In the genomic region with DNA sequence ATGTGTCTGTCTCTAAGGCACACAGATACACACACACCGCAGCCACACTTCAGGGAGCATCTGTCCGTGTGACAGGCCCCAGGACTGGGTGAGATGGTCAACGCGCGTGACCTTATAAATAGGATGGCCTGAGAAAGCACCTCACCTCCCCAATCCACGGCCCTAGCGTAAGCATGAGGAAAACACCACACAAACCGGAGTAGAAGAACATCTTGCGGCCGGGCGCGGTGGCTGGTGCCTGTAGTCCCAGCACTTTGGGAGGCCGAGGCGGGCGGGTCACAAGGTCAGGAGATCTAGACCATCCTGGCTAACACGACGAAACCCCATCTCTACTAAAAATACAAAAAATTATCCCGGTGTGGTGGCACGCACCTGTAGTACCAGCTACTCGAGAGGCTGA, we compare ENCODE assay signal across 11 cellular contexts. TPM values are rescaled to one million over a fixed set of nuclear protein-coding genes. Genes with fewer than 3 reads are reported as not detected.
DNase-seq lines count a peak whose midpoint lies in the region; ATAC-seq and TF ChIP-seq lines count a peak whose summit lies in the region.
"Had no signal": no experiment of that assay in that cellular context is flagged by ENCODE, and none has a peak within 500 bp of the region (broad histone marks: within the 10 kb centered on the region; RNA-seq: fewer than 3 reads in every experiment).

No MANE protein-coding gene starts in this region.

- POLR2A ChIA-PET in activated naive CD8-positive, alpha-beta T cell treated with anti-CD3 and anti-CD28 coated beads, Interleukin-2, amount 10 ng/mL, durations not matched to agents 7 days and 5 days (lab: Charles Lee), result interaction anchor here (0.6 to 1.4 kb wide), 3 partner anchors 10 to 52 kb away, joined by 3 to 5 read pairs (median 3); a partner anchor contains a TSS

- H3K27ac ChIP-seq in CD4-positive, CD25-positive, alpha-beta regulatory T cell (ENCODE audit: insufficient read depth, low read length, poor library complexity, severe bottlenecking), result no peak overlapping the region
- H3K27ac ChIP-seq in aorta (ENCODE audit: low read depth in 1 of 2, low read length in 2 of 2), result no peak overlapping the region
- H3K27ac ChIP-seq: epithelial cell of prostate had no signal

- peaks cover 11 to 48% (median 27%) of the 10 kb centered on the region in 4 donors for H3K4me1 Mint-ChIP-seq in CD4-positive, CD25-positive, alpha-beta regulatory T cell
- H3K4me1 Mint-ChIP-seq in activated naive CD8-positive, alpha-beta T cell treated with anti-CD3 and anti-CD28 coated beads, Interleukin-2, amount 10 ng/mL, durations not matched to agents 7 days and 5 days, result peaks cover 13% of the 10 kb centered on the region
- peaks cover 6% of the 10 kb centered on the region for H3K4me1 Mint-ChIP-seq in mesothelial cell of epicardium

- H3K9me3 ChIP-seq in CD4-positive, CD25-positive, alpha-beta regulatory T cell (ENCODE audit: control insufficient read depth in 2 of 2, low read length in 2 of 2), result peaks cover 0 to 7% of the 10 kb centered on the region in 2 experiments
- H3K9me3 ChIP-seq in aorta (ENCODE audit: control insufficient read depth, low read length), result no peaks in the 10 kb centered on the region

- H3K4me1 ChIP-seq in CD4-positive, CD25-positive, alpha-beta regulatory T cell (ENCODE audit: control insufficient read depth, insufficient read depth, low read length, poor library complexity, severe bottlenecking), result peaks cover 13% of the 10 kb centered on the region
- H3K4me1 ChIP-seq in aorta (ENCODE audit: control insufficient read depth in 1 of 2, insufficient read depth in 2 of 2, low read length in 2 of 2), result no peaks in the 10 kb centered on the region

- peak overlapping the region in 2 of 3 donors; percentile 87 to 91 for H3K27ac Mint-ChIP-seq in CD4-positive, CD25-positive, alpha-beta regulatory T cell
- no peak overlapping the region for H3K27ac Mint-ChIP-seq in activated naive CD8-positive, alpha-beta T cell treated with anti-CD3 and anti-CD28 coated beads, Interleukin-2, amount 10 ng/mL, durations not matched to agents 7 days and 5 days
- no peak overlapping the region for H3K27ac Mint-ChIP-seq in mesothelial cell of epicardium

- H3K27me3 ChIP-seq in CD4-positive, CD25-positive, alpha-beta regulatory T cell (ENCODE audit: control insufficient read depth, insufficient read depth, low read length), result no peaks in the 10 kb centered on the region
- no peaks in the 10 kb centered on the region for H3K27me3 ChIP-seq in aorta (ENCODE audit: control insufficient read depth in 1 of 2, insufficient read depth in 2 of 2, low read length in 1 of 2)

- peak overlapping the region; percentile 87 to 96 (median 92) for H3K4me3 Mint-ChIP-seq in CD4-positive, CD25-positive, alpha-beta regulatory T cell
- H3K4me3 Mint-ChIP-seq in activated naive CD8-positive, alpha-beta T cell treated with anti-CD3 and anti-CD28 coated beads, Interleukin-2, amount 10 ng/mL, durations not matched to agents 7 days and 5 days, result peak overlapping the region; percentile 80
- peak overlapping the region; percentile 74 for H3K4me3 Mint-ChIP-seq in mesothelial cell of epicardium

- peaks cover 4% of the 10 kb centered on the region for H3K27me3 Mint-ChIP-seq in CD4-positive, CD25-positive, alpha-beta regulatory T cell
- peaks cover 2% of the 10 kb centered on the region for H3K27me3 Mint-ChIP-seq in activated naive CD8-positive, alpha-beta T cell treated with anti-CD3 and anti-CD28 coated beads, Interleukin-2, amount 10 ng/mL, durations not matched to agents 7 days and 5 days
- peaks cover 7% of the 10 kb centered on the region for H3K27me3 Mint-ChIP-seq in mesothelial cell of epicardium (ENCODE audit: low read depth)

- no peak for ATAC-seq in CD4-positive, CD25-positive, alpha-beta regulatory T cell (ENCODE audit: low read depth in 2 of 2)
- ATAC-seq in activated naive CD8-positive, alpha-beta T cell treated with anti-CD3 and anti-CD28 coated beads, Interleukin-2, amount 10 ng/mL, durations not matched to agents 7 days and 5 days (ENCODE audit: low read depth), result no peak
- no peak for ATAC-seq in aorta (ENCODE audit: low FRiP score)
- ATAC-seq in GM19395 (IDR thresholded peaks at IDR 0.05; ENCODE audit: unreplicated experiment), result no peak

- H3K9me3 Mint-ChIP-seq in CD4-positive, CD25-positive, alpha-beta regulatory T cell, result peaks cover 0 to 3% (median 0%) of the 10 kb centered on the region in 7 donors
- peaks cover 4% of the 10 kb centered on the region for H3K9me3 Mint-ChIP-seq in activated naive CD8-positive, alpha-beta T cell treated with anti-CD3 and anti-CD28 coated beads, Interleukin-2, amount 10 ng/mL, durations not matched to agents 7 days and 5 days
- H3K9me3 Mint-ChIP-seq in mesothelial cell of epicardium, result peaks cover 5% of the 10 kb centered on the region

- TF ChIP-seq CTCF in HFF-Myc (IDR thresholded peaks at IDR 0.05; ENCODE audit: low read depth, low read length, missing control alignments) (no peak), mesothelial cell of epicardium (IDR thresholded peaks at IDR 0.05; ENCODE audit: unreplicated experiment) (no peak)

- whole genome bisulfite sequencing in aorta, 2 donors, result 96 to 97% methylated on average over 20 of the region's 20 CpGs

- peak overlapping the region; percentile 65 for H3K4me3 ChIP-seq in CD4-positive, CD25-positive, alpha-beta regulatory T cell (ENCODE audit: low read depth, low read length)
- H3K4me3 ChIP-seq in HFF-Myc (replicated peaks; ENCODE audit: low read depth, low read length), result peak overlapping the region; percentile 68; the same call in 1 of the 2 replicates
- H3K4me3 ChIP-seq in aorta (ENCODE audit: low read length in 2 of 2), result no peak overlapping the region

- no peaks in the 10 kb centered on the region for H3K36me3 ChIP-seq in CD4-positive, CD25-positive, alpha-beta regulatory T cell (ENCODE audit: control insufficient read depth, insufficient read depth, low read length)
- H3K36me3 ChIP-seq in aorta (ENCODE audit: control insufficient read depth in 1 of 2, insufficient read depth in 2 of 2, low read length in 1 of 2), result no peaks in the 10 kb centered on the region

- DNase-seq in CD4-positive, CD25-positive, alpha-beta regulatory T cell, result no peak
- no peak for DNase-seq in HFF-Myc (ENCODE audit: extremely low read depth, low read depth)
- no peak for DNase-seq in activated naive CD8-positive, alpha-beta T cell treated with anti-CD3 and anti-CD28 coated beads, Interleukin-2, amount 10 ng/mL, durations not matched to agents 7 days and 5 days
- DNase-seq in mesothelial cell of epicardium (ENCODE audit: low spot score in 2 of 2, unreplicated experiment in 2 of 2), result no peak
- DNase-seq in NCI-H2107 (lab: John Stamatoyannopoulos, UW), result no peak
- DNase-seq in aorta, result no peak
- no peak for DNase-seq in globus pallidus (ENCODE audit: low spot score)
- DNase-seq: NCI-H2029, RPMI8226 had no signal

- intact Hi-C loops in aorta (cut with DNase I), result loop anchor here (5.0 to 10.0 kb wide), 3 partner anchors 49 to 247 kb away; a partner anchor contains a TSS

- H3K36me3 Mint-ChIP-seq in CD4-positive, CD25-positive, alpha-beta regulatory T cell, result peaks cover 5% of the 10 kb centered on the region
- H3K36me3 Mint-ChIP-seq in activated naive CD8-positive, alpha-beta T cell treated with anti-CD3 and anti-CD28 coated beads, Interleukin-2, amount 10 ng/mL, durations not matched to agents 7 days and 5 days, result peaks cover 20% of the 10 kb centered on the region
- H3K36me3 Mint-ChIP-seq in mesothelial cell of epicardium, result peaks cover 5% of the 10 kb centered on the region

RNA-seq across cellular contexts. Expression of a gene that starts 1.6 kb away (rescaled TPM):
- 18.0 TPM for total RNA-seq in CD4-positive, CD25-positive, alpha-beta regulatory T cell
- polyA plus RNA-seq in CD4-positive, CD25-positive, alpha-beta regulatory T cell, result 1 to 10 TPM; 3.5 to 8.3 (median 6.0) TPM
- 10 to 100 TPM; 17.1 to 19.9 TPM for total RNA-seq in activated naive CD8-positive, alpha-beta T cell treated with anti-CD3 and anti-CD28 coated beads, Interleukin-2, amount 10 ng/mL, durations not matched to agents 7 days and 5 days
- total RNA-seq in mesothelial cell of epicardium (7.8 to 9.9 TPM (median 8.8 TPM) in 3 replicates), aorta (10 to 100 TPM in 1 of 2 donors, 1 to 10 TPM in 1; 9.8 to 13.8 TPM)
- polyA plus RNA-seq in aorta, result 1 to 10 TPM; 3.7 to 4.3 TPM

RNA-seq across cellular contexts. Expression of a gene that starts 50.5 kb away (rescaled TPM):
- total RNA-seq in CD4-positive, CD25-positive, alpha-beta regulatory T cell, result 39.6 TPM
- 10 to 100 TPM; 56.0 to 66.4 (median 58.3) TPM for polyA plus RNA-seq in CD4-positive, CD25-positive, alpha-beta regulatory T cell
- total RNA-seq in activated naive CD8-positive, alpha-beta T cell treated with anti-CD3 and anti-CD28 coated beads, Interleukin-2, amount 10 ng/mL, durations not matched to agents 7 days and 5 days, result 10 to 100 TPM; 42.2 to 47.9 TPM
- 36.5 to 37.7 TPM (median 37.4 TPM) in 3 replicates for total RNA-seq in mesothelial cell of epicardium
- 10 to 100 TPM; 28.3 to 30.1 TPM for total RNA-seq in aorta
- polyA plus RNA-seq in aorta, result 10 to 100 TPM in 1 of 2 donors, 1 to 10 TPM in 1; 5.9 to 11.6 TPM

Comparison
In these comparisons a context has a peak if more than half of its experiments do, and no peak if none do; other contexts are left out.
1. H3K4me3 ChIP-seq: peak in CD4-positive, CD25-positive, alpha-beta regulatory T cell (single experiment) and HFF-Myc (single experiment); none in aorta (0 of 2).
2. H3K27ac Mint-ChIP-seq: peak in CD4-positive, CD25-positive, alpha-beta regulatory T cell (2 of 3); none in activated naive CD8-positive, alpha-beta T cell treated with anti-CD3 and anti-CD28 coated beads, Interleukin-2, amount 10 ng/mL, durations not matched to agents 7 days and 5 days (single experiment) and mesothelial cell of epicardium (single experiment).
3. Peak in every context shown above with its lines, with median percentiles within 50 percentile points of each other: H3K4me3 Mint-ChIP-seq.